1 cellular context compared by ENCODE assay signal in genomic region chrX:13774696-13775095, GRCh38.
TF ChIP-seq lines count a peak whose summit lies in the region.

No MANE protein-coding gene starts in this region.

TF ChIP-seq in GM23338, 12 proteins besides CTCF, POLR2A, EP300 and RAD21 (continued from another document):
- no peak for TF ChIP-seq ZNF462 (CRISPR knock-in tag; IDR thresholded peaks at IDR 0.05)
- no peak for TF ChIP-seq JUNB (IDR thresholded peaks at IDR 0.05; ENCODE audit: unreplicated experiment)
- no peak for TF ChIP-seq ZNF114 (CRISPR knock-in tag; IDR thresholded peaks at IDR 0.05)
- no peak for TF ChIP-seq NANOG (IDR thresholded peaks at IDR 0.05; ENCODE audit: borderline replicate concordance)
- no peak for TF ChIP-seq EZH2 (IDR thresholded peaks at IDR 0.05; ENCODE audit: low read depth, unreplicated experiment)
- no peak for TF ChIP-seq POLR2AphosphoS5 (IDR thresholded peaks at IDR 0.05; ENCODE audit: low read depth)
- no peak for TF ChIP-seq ZNF331 (CRISPR knock-in tag; IDR thresholded peaks at IDR 0.05; ENCODE audit: low read depth)
TF ChIP-seq in GM23338: peak in this region for 0.
